Comparison of ENCODE assay signal across 8 cellular contexts in the genomic region with DNA sequence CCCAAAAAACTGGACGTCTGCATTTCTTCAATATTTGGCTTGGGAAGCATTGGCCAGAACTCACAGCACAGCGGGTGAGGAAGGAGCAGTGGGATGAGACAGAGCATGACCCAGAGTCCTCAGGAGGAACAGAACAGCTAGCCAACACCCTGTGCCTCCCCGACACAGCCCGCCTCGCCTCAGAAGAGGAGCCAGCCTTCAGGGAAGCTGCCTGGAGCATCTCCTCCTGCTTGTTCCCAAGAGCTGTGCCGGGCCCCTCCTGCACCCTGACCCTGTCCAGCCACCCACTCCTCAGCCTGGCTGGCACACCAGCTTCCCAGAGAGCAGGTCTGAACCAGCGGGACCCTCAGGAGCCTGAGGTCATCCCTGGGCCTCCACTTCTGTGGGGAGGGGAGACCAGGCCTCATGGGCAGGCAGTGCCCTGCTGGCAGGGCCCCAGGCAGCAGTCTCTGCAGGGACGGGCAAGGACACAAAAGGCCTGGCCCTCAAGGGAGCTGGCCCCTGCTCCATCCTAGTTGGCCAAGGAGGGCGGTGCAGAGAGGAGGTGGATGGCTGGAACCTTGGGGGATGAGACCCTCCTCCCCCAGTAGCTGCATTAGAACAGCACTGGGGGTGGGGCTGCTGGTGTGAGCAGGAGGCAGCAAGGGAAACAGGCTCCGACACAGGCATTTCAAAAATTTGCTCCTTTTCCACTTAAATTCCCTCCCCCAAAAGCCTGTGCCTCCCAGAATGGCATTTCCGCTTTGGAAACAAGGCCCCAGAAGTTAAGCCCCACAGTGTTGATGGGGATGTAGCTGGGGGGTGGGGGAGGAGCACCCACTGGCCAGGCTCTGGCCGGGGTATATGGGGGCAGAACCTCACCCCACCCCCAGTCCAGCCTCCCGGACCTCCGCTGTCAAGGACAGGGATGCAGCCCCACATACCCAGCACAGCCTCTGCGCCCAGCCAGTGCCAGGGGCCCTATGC. TPM values are rescaled to one million over a fixed set of nuclear protein-coding genes. Genes with fewer than 3 reads are reported as not detected.
A peak's percentile ranks its signal among the peaks of the same experiment; 100 is the strongest.
DNase-seq lines count a peak whose midpoint lies in the region; ATAC-seq and TF ChIP-seq lines count a peak whose summit lies in the region.
"Had no signal": no experiment of that assay in that cellular context is flagged by ENCODE, and none has a peak within 500 bp of the region (broad histone marks: within the 10 kb centered on the region; RNA-seq: fewer than 3 reads in every experiment).

No MANE protein-coding gene starts in this region.

- H3K27ac Mint-ChIP-seq in endothelial cell (ENCODE audit: unreplicated experiment), result peak overlapping the region; percentile 93

- peaks cover 59% of the 10 kb centered on the region for H3K4me1 Mint-ChIP-seq in endothelial cell (ENCODE audit: unreplicated experiment)

- H3K4me3 Mint-ChIP-seq in endothelial cell (ENCODE audit: unreplicated experiment), result peak overlapping the region; percentile 86

- TF ChIP-seq CTCF in endothelial cell (IDR thresholded peaks at IDR 0.05; ENCODE audit: unreplicated experiment), result no peak

- no peak overlapping the region for H3K4me3 ChIP-seq in urinary bladder (ENCODE audit: low read depth, low read length)

- H3K4me1 ChIP-seq in urinary bladder (ENCODE audit: insufficient read depth), result no peaks in the 10 kb centered on the region

- no peaks in the 10 kb centered on the region for H3K9me3 Mint-ChIP-seq in endothelial cell (ENCODE audit: unreplicated experiment)

- ATAC-seq in HG02852 (IDR thresholded peaks at IDR 0.05; ENCODE audit: unreplicated experiment), result no peak
- no peak for ATAC-seq in GM18870 (IDR thresholded peaks at IDR 0.05; ENCODE audit: unreplicated experiment)

- peak overlapping the region; percentile 18 for H3K27ac ChIP-seq in urinary bladder (ENCODE audit: low read depth)

- H3K36me3 ChIP-seq in urinary bladder (ENCODE audit: insufficient read depth), result no peaks in the 10 kb centered on the region

- WGBS in urinary bladder, result 35% methylated on average over 15 of the region's 15 CpGs

- DNase-seq in NCI-H226 (peak; percentile 95), endothelial cell (ENCODE audit: low spot score) (peak; percentile 63), lung microvascular endothelial cell (ENCODE audit: low read depth in 2 of 2) (peak; percentile 51 to 79), GDM1 (lab: John Stamatoyannopoulos, UW) (no peak)

- peaks cover 2% of the 10 kb centered on the region for H3K36me3 Mint-ChIP-seq in endothelial cell (ENCODE audit: low read depth, unreplicated experiment)

- H3K27me3 Mint-ChIP-seq in endothelial cell (ENCODE audit: unreplicated experiment), result peaks cover 18% of the 10 kb centered on the region

RNA-seq across cellular contexts. Expression of a gene that starts 1.8 kb away (rescaled TPM):
- total RNA-seq in endothelial cell (ENCODE audit: unreplicated experiment) (182 TPM), lung microvascular endothelial cell (65.2 and 104 TPM in 2 replicates), urinary bladder (24.0 TPM)
- polyA plus RNA-seq in urinary bladder, result 40.4 TPM

RNA-seq across cellular contexts. Expression of a gene that starts 34.4 kb away (rescaled TPM):
- total RNA-seq in endothelial cell (ENCODE audit: unreplicated experiment) (not detected), lung microvascular endothelial cell (not detected in 2 replicates), urinary bladder (not detected)
- polyA plus RNA-seq in urinary bladder, result 1.6 TPM
- total RNA-seq: HT-29 had no signal

RNA-seq across cellular contexts. Expression of a gene that starts 46.3 kb away (rescaled TPM):
- not detected for total RNA-seq in endothelial cell (ENCODE audit: unreplicated experiment)
- not detected in 2 replicates for total RNA-seq in lung microvascular endothelial cell
- not detected for total RNA-seq in urinary bladder
- polyA plus RNA-seq in urinary bladder, result 2.6 TPM
- total RNA-seq: HT-29 had no signal
